In the genomic region with DNA sequence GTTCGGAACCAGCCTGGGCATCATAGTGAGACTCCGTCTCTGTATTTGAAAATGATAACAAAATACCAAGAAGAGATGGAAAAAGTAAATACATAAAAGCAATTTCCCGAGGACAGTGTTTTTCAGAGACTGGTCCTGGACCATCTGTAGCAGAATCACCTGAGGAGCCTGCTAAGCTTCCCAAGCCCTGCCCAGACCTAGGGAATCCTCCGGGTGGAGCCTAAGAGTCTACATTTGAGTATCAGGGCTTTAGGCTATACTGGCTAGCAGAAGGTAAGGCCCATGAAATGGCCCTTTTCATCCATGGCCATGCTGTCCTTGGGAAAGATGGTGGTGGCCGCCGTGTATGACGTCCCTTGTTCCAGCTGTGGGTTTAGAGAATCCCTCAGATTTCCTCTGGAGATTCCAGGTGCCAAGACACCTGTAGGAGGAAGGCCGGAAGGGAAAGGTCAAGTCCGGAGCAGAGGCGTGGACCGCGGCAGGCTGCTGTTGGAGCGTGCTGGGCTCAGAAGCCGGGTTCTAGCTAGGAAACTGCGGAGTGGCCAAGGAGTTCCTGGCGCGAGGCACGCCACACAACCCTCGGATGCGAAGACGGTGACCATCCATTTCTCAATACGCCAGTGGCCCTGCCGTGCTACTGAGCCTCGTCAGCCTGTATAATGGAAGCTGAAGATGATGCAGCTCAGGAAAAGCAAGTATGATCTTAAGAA, we compare ENCODE assay signal across 14 cellular contexts. TPM values are rescaled to one million over a fixed set of nuclear protein-coding genes. Genes with fewer than 3 reads are reported as not detected.
DNase-seq lines count a peak whose midpoint lies in the region; ATAC-seq, FAIRE-seq and TF ChIP-seq lines count a peak whose summit lies in the region.
"Had no signal": no experiment of that assay in that cellular context is flagged by ENCODE, and none has a peak within 500 bp of the region (broad histone marks: within the 10 kb centered on the region; RNA-seq: fewer than 3 reads in every experiment).

No MANE protein-coding gene starts in this region.

- peaks cover 7 to 12% of the 10 kb centered on the region in 2 donors for H3K36me3 Mint-ChIP-seq in activated T-cell treated with anti-CD3 and anti-CD28 coated beads, Interleukin-2, amount 50 U/mL, for 72 hours (ENCODE audit: insufficient read depth in 2 of 2)
- peaks cover 4% of the 10 kb centered on the region for H3K36me3 Mint-ChIP-seq in endodermal cell (ENCODE audit: low read depth)
- peaks cover 3% of the 10 kb centered on the region for H3K36me3 Mint-ChIP-seq in progenitor cell of endocrine pancreas (ENCODE audit: insufficient read depth)

- no peak for TF ChIP-seq POLR2A in GM18505 (IDR thresholded peaks at IDR 0.05; ENCODE audit: borderline replicate concordance, extremely low read depth, insufficient read depth, insufficient read length)
- no peak for TF ChIP-seq POLR2A in GM12892 (IDR thresholded peaks at IDR 0.05; ENCODE audit: low read depth, low read length)

- no peak overlapping the region for H3K9ac ChIP-seq in endodermal cell (ENCODE audit: extremely low read depth, low read length, poor library complexity, severe bottlenecking)

- no peak overlapping the region for H3K27ac Mint-ChIP-seq in activated T-cell treated with anti-CD3 and anti-CD28 coated beads, Interleukin-2, amount 50 U/mL, for 72 hours
- H3K27ac Mint-ChIP-seq in endodermal cell = peak overlapping the region; percentile 73
- H3K27ac Mint-ChIP-seq in progenitor cell of endocrine pancreas = peak overlapping the region; percentile 86

- 97% methylated on average over 24 of the region's 24 CpGs for WGBS in endodermal cell (ENCODE audit: insufficient coverage in 1 of 2, insufficient read length in 1 of 2), 2 experiments

- no peaks in the 10 kb centered on the region for H3K9me3 ChIP-seq in endodermal cell (ENCODE audit: control insufficient read depth, low read length)

- DNase-seq in activated T-cell treated with anti-CD3 and anti-CD28 coated beads, Interleukin-2, amount 50 U/mL, for 72 hours = no peak
- no peak for DNase-seq in activated T-cell treated with anti-CD3 and anti-CD28 coated beads for 4 hours
- peak; percentile 47 for DNase-seq in NCI-H69 (lab: John Stamatoyannopoulos, UW)
- peak; percentile 75 for DNase-seq in endodermal cell
- DNase-seq in progenitor cell of endocrine pancreas (ENCODE audit: low spot score, unreplicated experiment) = no peak
- no peak for DNase-seq in GM12892 (ENCODE audit: insufficient read length)
- DNase-seq in NCI-H2196 (lab: John Stamatoyannopoulos, UW; ENCODE audit: unreplicated experiment) = no peak
- DNase-seq: AML-193; EL; NCI-H1048; NCI-H510A treated with DMSO at 0.1 percent for 48 hours; stimulated activated CD4-positive, alpha-beta T cell treated with anti-CD3 and anti-CD28 coated beads, Interleukin-2, amount 100 ng/mL, for 48 hours; stimulated activated naive CD4-positive, alpha-beta T cell treated with Interleukin-2 at 50 U/mL for 16 hours had no signal

- H3K4me3 ChIP-seq in endodermal cell (ENCODE audit: low read length) = no peak overlapping the region

- no peaks in the 10 kb centered on the region for H3K27me3 ChIP-seq in endodermal cell (ENCODE audit: control insufficient read depth, insufficient read depth, low read length, poor library complexity, severe bottlenecking)

- peak; percentile 38 for TF ChIP-seq CTCF in endodermal cell (conservative IDR thresholded peaks at IDR 0.05)
- TF ChIP-seq CTCF in progenitor cell of endocrine pancreas (IDR thresholded peaks at IDR 0.05; ENCODE audit: unreplicated experiment) = no peak

- H3K27ac ChIP-seq in endodermal cell (ENCODE audit: low read depth, low read length) = no peak overlapping the region

- H3K9me3 Mint-ChIP-seq in activated T-cell treated with anti-CD3 and anti-CD28 coated beads, Interleukin-2, amount 50 U/mL, for 72 hours = no peaks in the 10 kb centered on the region
- no peaks in the 10 kb centered on the region for H3K9me3 Mint-ChIP-seq in endodermal cell
- H3K9me3 Mint-ChIP-seq in progenitor cell of endocrine pancreas (ENCODE audit: low read depth) = no peaks in the 10 kb centered on the region

- H3K36me3 ChIP-seq in endodermal cell (ENCODE audit: control insufficient read depth, insufficient read depth, low read length) = peaks cover 3% of the 10 kb centered on the region

- no peaks in the 10 kb centered on the region for H3K27me3 Mint-ChIP-seq in activated T-cell treated with anti-CD3 and anti-CD28 coated beads, Interleukin-2, amount 50 U/mL, for 72 hours (ENCODE audit: low read depth)
- H3K27me3 Mint-ChIP-seq in endodermal cell (ENCODE audit: insufficient read depth) (peaks cover 3% of the 10 kb centered on the region), progenitor cell of endocrine pancreas (no peaks in the 10 kb centered on the region)

- peaks cover 45% of the 10 kb centered on the region for H3K4me1 Mint-ChIP-seq in activated T-cell treated with anti-CD3 and anti-CD28 coated beads, Interleukin-2, amount 50 U/mL, for 72 hours (ENCODE audit: low read depth)
- H3K4me1 Mint-ChIP-seq in endodermal cell (peaks cover 9% of the 10 kb centered on the region), progenitor cell of endocrine pancreas (ENCODE audit: low read depth) (peaks cover 24% of the 10 kb centered on the region)

- peak overlapping the region; percentile 47 to 55 for H3K4me3 Mint-ChIP-seq in activated T-cell treated with anti-CD3 and anti-CD28 coated beads, Interleukin-2, amount 50 U/mL, for 72 hours
- H3K4me3 Mint-ChIP-seq in endodermal cell (peak overlapping the region; percentile 94), progenitor cell of endocrine pancreas (ENCODE audit: low read depth) (peak overlapping the region; percentile 51)

- no peak for FAIRE-seq in GM12892 (lab: Jason Lieb, UNC)

- H3K4me1 ChIP-seq in endodermal cell (ENCODE audit: control insufficient read depth, insufficient read depth, low read length) = no peaks in the 10 kb centered on the region

- ATAC-seq in activated T-cell treated with anti-CD3 and anti-CD28 coated beads, Interleukin-2, amount 50 U/mL, for 72 hours (replicated peaks in 1 of 2) = no peak
- ATAC-seq in GM18505 (IDR thresholded peaks at IDR 0.05; ENCODE audit: unreplicated experiment) = no peak

RNA-seq across cellular contexts. Expression of gene TMEM44, which starts 50.9 kb away (rescaled TPM):
- total RNA-seq in activated T-cell treated with anti-CD3 and anti-CD28 coated beads, Interleukin-2, amount 50 U/mL, for 72 hours = 10 to 100 TPM; 11.9 to 19.6 TPM
- total RNA-seq in endodermal cell (10 to 100 TPM; 31.0 to 34.4 TPM), progenitor cell of endocrine pancreas (40.1 and 44.7 TPM in 2 replicates)
- polyA plus RNA-seq in endodermal cell (2013, experiment 1 of 2) = 18.4 TPM
- polyA plus RNA-seq in endodermal cell (2013, experiment 2 of 2) = 22.1 TPM
- 7.3 TPM for polyA plus RNA-seq in GM12892 (2012; ENCODE audit: missing spikeins)

Comparison
In these comparisons a context has a peak if more than half of its experiments do, and no peak if none do; other contexts are left out.
1. DNase-seq: peak in NCI-H69 (single experiment) and endodermal cell (single experiment); none in activated T-cell treated with anti-CD3 and anti-CD28 coated beads, Interleukin-2, amount 50 U/mL, for 72 hours (0 of 2), activated T-cell treated with anti-CD3 and anti-CD28 coated beads for 4 hours (single experiment), progenitor cell of endocrine pancreas (single experiment), GM12892 (single experiment) and NCI-H2196 (single experiment).
2. Peak in every context shown above with its lines, with median percentiles within 50 percentile points of each other: H3K4me3 Mint-ChIP-seq.